In genomic region chr7:90804370-90804769, GRCh38 we compare ENCODE assay signal across 19 cellular contexts.
"Had no signal": no experiment of that assay in that cellular context is flagged by ENCODE, and none has a peak within 500 bp of the region (broad histone marks: within the 10 kb centered on the region; RNA-seq: fewer than 3 reads in every experiment).

No MANE protein-coding gene starts in this region.

- H3K4me1 Mint-ChIP-seq: activated naive CD4-positive, alpha-beta T cell treated with anti-CD3 and anti-CD28 coated beads, Interleukin-2, amount 50 U/mL, for 24 hours had no signal

- H3K27ac Mint-ChIP-seq: activated naive CD4-positive, alpha-beta T cell treated with anti-CD3 and anti-CD28 coated beads, Interleukin-2, amount 50 U/mL, for 24 hours; natural killer cell treated with Interleukin-12 subunit alpha and Interleukin-12 subunit beta and Interleukin-15 and Interleukin-18, amount 100 ng/mL, for 72 hours; T-helper 2 cell treated with Interferon-gamma antibody and Interleukin-4, amounts not matched to agents 5 μg/mL and 100 μg/mL, for 36 hours had no signal

- H3K27me3 Mint-ChIP-seq: activated naive CD4-positive, alpha-beta T cell treated with anti-CD3 and anti-CD28 coated beads, Interleukin-2, amount 50 U/mL, for 24 hours; natural killer cell treated with Interleukin-12 subunit alpha and Interleukin-12 subunit beta and Interleukin-15 and Interleukin-18, amount 100 ng/mL, for 72 hours had no signal

- DNase-seq: activated CD4-positive, alpha-beta T cell treated with anti-CD3 and anti-CD28 coated beads, Interleukin-2, amount 50 U/mL, for 1 hour; activated effector memory CD4-positive, alpha-beta T cell treated with Interleukin-2 at 50 U/mL for 16 hours; activated T-cell treated with anti-CD3 and anti-CD28 coated beads, Interleukin-2, amount 50 U/mL, for 1 hour; effector CD8-positive, alpha-beta T cell; hypothalamus; left colon; mammary epithelial cell; nucleus accumbens; sigmoid colon; stimulated activated CD4-positive, alpha-beta T cell treated with anti-CD3 and anti-CD28 coated beads, Interleukin-12 subunit alpha, Interleukin-12 subunit beta, amount 100 ng/mL, for 4 hours; stimulated activated naive CD4-positive, alpha-beta T cell treated with Interleukin-2 at 50 U/mL for 16 hours; trophoblast cell had no signal

- H3K4me3 Mint-ChIP-seq: activated naive CD4-positive, alpha-beta T cell treated with anti-CD3 and anti-CD28 coated beads, Interleukin-2, amount 50 U/mL, for 24 hours; natural killer cell treated with Interleukin-12 subunit alpha and Interleukin-12 subunit beta and Interleukin-15 and Interleukin-18, amount 100 ng/mL, for 72 hours; T-helper 2 cell treated with Interferon-gamma antibody and Interleukin-4, amounts not matched to agents 5 μg/mL and 100 μg/mL, for 36 hours had no signal

- H3K36me3 Mint-ChIP-seq: activated naive CD4-positive, alpha-beta T cell treated with anti-CD3 and anti-CD28 coated beads, Interleukin-2, amount 50 U/mL, for 24 hours had no signal

- H3K9me3 Mint-ChIP-seq: T-helper 2 cell treated with Interferon-gamma antibody and Interleukin-4, amounts not matched to agents 5 μg/mL and 100 μg/mL, for 36 hours had no signal

- H3K27ac ChIP-seq: cardiac muscle cell, coronary artery, epithelial cell of prostate, prostate gland, sigmoid colon had no signal

- H3K4me3 ChIP-seq: cardiac muscle cell, coronary artery, prostate gland, sigmoid colon had no signal

- H3K9me3 ChIP-seq: prostate gland, sigmoid colon had no signal

- H3K36me3 ChIP-seq: cardiac muscle cell, prostate gland, sigmoid colon had no signal

- H3K27me3 ChIP-seq: cardiac muscle cell, sigmoid colon had no signal

- H3K4me1 ChIP-seq: prostate gland, sigmoid colon had no signal
